Comparison of ENCODE assay signal across 29 cellular contexts in genomic region chr7:102227371-102227770, GRCh38.
"Had no signal": no experiment of that assay in that cellular context is flagged by ENCODE, and none has a peak within 500 bp of the region (broad histone marks: within the 10 kb centered on the region; RNA-seq: fewer than 3 reads in every experiment).

No MANE protein-coding gene starts in this region.

- DNase-seq: activated B cell treated with CpG ODN at 0.5 μM for 24 hours; activated CD4-positive, alpha-beta T cell treated with anti-CD3 and anti-CD28 coated beads for 48 hours; activated CD4-positive, alpha-beta T cell treated with anti-CD3 and anti-CD28 coated beads, Interleukin-2, amount 50 U/mL, for 1 hour; activated CD4-positive, alpha-beta T cell treated with anti-CD3 and anti-CD28 coated beads, Interleukin-2, amount 50 U/mL, for 48 hours; activated CD8-positive, alpha-beta memory T cell treated with anti-CD3 and anti-CD28 coated beads for 24 hours; activated CD8-positive, alpha-beta T cell treated with anti-CD3 and anti-CD28 coated beads for 36 hours; activated effector memory CD4-positive, alpha-beta T cell treated with Interleukin-2 at 50 U/mL for 16 hours; activated gamma-delta T cell treated with Interleukin-2 at 50 U/mL for 16 hours; activated naive CD4-positive, alpha-beta T cell treated with anti-CD3 and anti-CD28 coated beads, Interleukin-2, amount 50 U/mL, for 16 hours; activated naive CD4-positive, alpha-beta T cell treated with Interleukin-2 at 50 U/mL for 16 hours; activated T-cell treated with anti-CD3 and anti-CD28 coated beads, Interleukin-2, amount 50 U/mL, for 4 hours; amniotic stem cell; anterior cingulate cortex; brain microvascular endothelial cell; colonic mucosa; dorsolateral prefrontal cortex; effector memory CD4-positive, alpha-beta T cell; endodermal cell; foreskin fibroblast; heart left ventricle; T-helper 1 cell; T-helper 17 cell; T1000; WERI-Rb-1 had no signal

- H3K9me3 Mint-ChIP-seq: activated B cell treated with CpG ODN at 0.5 μM for 24 hours; activated CD8-positive, alpha-beta T cell treated with anti-CD3 and anti-CD28 coated beads for 36 hours; activated T-cell treated with anti-CD3 and anti-CD28 coated beads, Interleukin-2, amount 50 U/mL, for 4 hours; activated T-helper 17 cell treated with anti-CD3 and anti-CD28 coated beads, Interleukin-2, amount 50 U/mL, for 72 hours; endodermal cell; T-helper 2 cell treated with Interferon-gamma antibody and Interleukin-4, amounts not matched to agents 5 μg/mL and 100 μg/mL, for 36 hours had no signal

- H3K4me3 Mint-ChIP-seq: activated B cell treated with CpG ODN at 0.5 μM for 24 hours; activated CD8-positive, alpha-beta T cell treated with anti-CD3 and anti-CD28 coated beads for 36 hours; activated naive CD8-positive, alpha-beta T cell; activated T-cell treated with anti-CD3 and anti-CD28 coated beads, Interleukin-2, amount 50 U/mL, for 4 hours; activated T-helper 17 cell treated with anti-CD3 and anti-CD28 coated beads, Interleukin-2, amount 50 U/mL, for 72 hours; endodermal cell; T-helper 17 cell; T-helper 2 cell treated with Interferon-gamma antibody and Interleukin-4, amounts not matched to agents 5 μg/mL and 100 μg/mL, for 36 hours had no signal

- ATAC-seq: activated CD4-positive, CD25-positive, alpha-beta regulatory T cell treated with anti-CD3 and anti-CD28 coated beads, Interleukin-2, amount 50 U/mL, for 24 hours; activated CD8-positive, alpha-beta T cell treated with anti-CD3 and anti-CD28 coated beads for 36 hours; activated T-cell treated with anti-CD3 and anti-CD28 coated beads, Interleukin-2, amount 50 U/mL, for 4 hours; activated T-helper 17 cell treated with anti-CD3 and anti-CD28 coated beads, Interleukin-2, amount 50 U/mL, for 72 hours; esophagus mucosa; T-helper 17 cell had no signal

- H3K27ac Mint-ChIP-seq: activated B cell treated with CpG ODN at 0.5 μM for 24 hours; activated CD8-positive, alpha-beta T cell treated with anti-CD3 and anti-CD28 coated beads for 36 hours; activated naive CD8-positive, alpha-beta T cell; activated T-helper 17 cell treated with anti-CD3 and anti-CD28 coated beads, Interleukin-2, amount 50 U/mL, for 72 hours; endodermal cell; T-helper 17 cell; T-helper 2 cell treated with Interferon-gamma antibody and Interleukin-4, amounts not matched to agents 5 μg/mL and 100 μg/mL, for 36 hours had no signal

- H3K4me1 Mint-ChIP-seq: activated B cell treated with CpG ODN at 0.5 μM for 24 hours; activated T-helper 17 cell treated with anti-CD3 and anti-CD28 coated beads, Interleukin-2, amount 50 U/mL, for 72 hours; endodermal cell; T-helper 17 cell had no signal

- H3K27me3 Mint-ChIP-seq: activated B cell treated with CpG ODN at 0.5 μM for 24 hours; activated CD8-positive, alpha-beta T cell treated with anti-CD3 and anti-CD28 coated beads for 36 hours; activated naive CD8-positive, alpha-beta T cell; activated T-helper 17 cell treated with anti-CD3 and anti-CD28 coated beads, Interleukin-2, amount 50 U/mL, for 72 hours; T-helper 17 cell had no signal
